In genomic region chr15:48785195-48785594, GRCh38 we compare ENCODE assay signal across 21 cellular contexts.
"Had no signal": no experiment of that assay in that cellular context is flagged by ENCODE, and none has a peak within 500 bp of the region (broad histone marks: within the 10 kb centered on the region; RNA-seq: fewer than 3 reads in every experiment).

No MANE protein-coding gene starts in this region.

- H3K4me1 Mint-ChIP-seq: activated CD4-positive, alpha-beta memory T cell treated with anti-CD3 and anti-CD28 coated beads, Interleukin-2, amount 10 ng/mL, durations not matched to agents 7 days and 5 days; activated CD8-positive, alpha-beta memory T cell treated with anti-CD3 and anti-CD28 coated beads, Interleukin-2, amount 10 ng/mL, durations not matched to agents 7 days and 5 days; endodermal cell; stimulated activated naive CD8-positive, alpha-beta T cell treated with anti-CD3 and anti-CD28 coated beads, Interleukin-15, amount 100 ng/mL, for 72 hours had no signal

- ATAC-seq: activated CD8-positive, alpha-beta memory T cell treated with anti-CD3 and anti-CD28 coated beads, Interleukin-2, amount 10 ng/mL, durations not matched to agents 7 days and 5 days; left lung; naive thymus-derived CD8-positive, alpha-beta T cell; stimulated activated naive CD8-positive, alpha-beta T cell treated with anti-CD3 and anti-CD28 coated beads, Interleukin-15, amount 100 ng/mL, for 72 hours had no signal

- H3K9me3 ChIP-seq: left lung, suprapubic skin, upper lobe of left lung had no signal

- H3K9ac ChIP-seq: parathyroid adenoma had no signal

- H3K4me3 Mint-ChIP-seq: activated CD4-positive, alpha-beta memory T cell treated with anti-CD3 and anti-CD28 coated beads, Interleukin-2, amount 10 ng/mL, durations not matched to agents 7 days and 5 days; activated CD8-positive, alpha-beta memory T cell treated with anti-CD3 and anti-CD28 coated beads, Interleukin-2, amount 10 ng/mL, durations not matched to agents 7 days and 5 days; activated naive CD8-positive, alpha-beta T cell; endodermal cell; naive thymus-derived CD8-positive, alpha-beta T cell; stimulated activated naive CD8-positive, alpha-beta T cell treated with anti-CD3 and anti-CD28 coated beads, Interleukin-15, amount 100 ng/mL, for 72 hours had no signal

- H3K4me1 ChIP-seq: left lung, parathyroid adenoma, suprapubic skin, upper lobe of left lung had no signal

- H3K27ac ChIP-seq: dorsolateral prefrontal cortex, epithelial cell of prostate, parathyroid adenoma, skin epidermis, suprapubic skin, upper lobe of left lung had no signal

- H3K27me3 ChIP-seq: dorsolateral prefrontal cortex, left lung, suprapubic skin, upper lobe of left lung had no signal

- H3K9me3 Mint-ChIP-seq: activated CD4-positive, alpha-beta memory T cell treated with anti-CD3 and anti-CD28 coated beads, Interleukin-2, amount 10 ng/mL, durations not matched to agents 7 days and 5 days; endodermal cell; naive thymus-derived CD8-positive, alpha-beta T cell; stimulated activated naive CD8-positive, alpha-beta T cell treated with anti-CD3 and anti-CD28 coated beads, Interleukin-15, amount 100 ng/mL, for 72 hours had no signal

- H3K79me2 ChIP-seq: parathyroid adenoma had no signal

- H3K27me3 Mint-ChIP-seq: activated CD4-positive, alpha-beta memory T cell treated with anti-CD3 and anti-CD28 coated beads, Interleukin-2, amount 10 ng/mL, durations not matched to agents 7 days and 5 days; activated CD8-positive, alpha-beta memory T cell treated with anti-CD3 and anti-CD28 coated beads, Interleukin-2, amount 10 ng/mL, durations not matched to agents 7 days and 5 days; activated naive CD8-positive, alpha-beta T cell; naive thymus-derived CD8-positive, alpha-beta T cell; stimulated activated naive CD8-positive, alpha-beta T cell treated with anti-CD3 and anti-CD28 coated beads, Interleukin-15, amount 100 ng/mL, for 72 hours had no signal

- H3K27ac Mint-ChIP-seq: activated CD4-positive, alpha-beta memory T cell treated with anti-CD3 and anti-CD28 coated beads, Interleukin-2, amount 10 ng/mL, durations not matched to agents 7 days and 5 days; activated CD8-positive, alpha-beta memory T cell treated with anti-CD3 and anti-CD28 coated beads, Interleukin-2, amount 10 ng/mL, durations not matched to agents 7 days and 5 days; activated naive CD8-positive, alpha-beta T cell; endodermal cell; naive thymus-derived CD8-positive, alpha-beta T cell had no signal

- DNase-seq: activated CD4-positive, alpha-beta memory T cell treated with anti-CD3 and anti-CD28 coated beads, Interleukin-2, amount 10 ng/mL, durations not matched to agents 7 days and 5 days; activated CD4-positive, alpha-beta T cell treated with anti-CD3 and anti-CD28 coated beads for 48 hours; activated CD4-positive, CD25-positive, alpha-beta regulatory T cell; activated CD8-positive, alpha-beta memory T cell treated with anti-CD3 and anti-CD28 coated beads, Interleukin-2, amount 10 ng/mL, durations not matched to agents 7 days and 5 days; caudate nucleus; dorsolateral prefrontal cortex; endodermal cell; head of caudate nucleus; left lung; mesenchymal stem cell; naive thymus-derived CD8-positive, alpha-beta T cell; retina; stimulated activated naive CD8-positive, alpha-beta T cell treated with anti-CD3 and anti-CD28 coated beads, Interleukin-15, amount 100 ng/mL, for 72 hours; T-helper 1 cell; T-helper 9 cell; upper lobe of left lung had no signal

- H2AFZ ChIP-seq: parathyroid adenoma had no signal

- H3K4me3 ChIP-seq: dorsolateral prefrontal cortex, left lung, skin epidermis, suprapubic skin, upper lobe of left lung had no signal
